1 cellular context compared by ENCODE assay signal in genomic region chr17:50279639-50280038, GRCh38.
TF ChIP-seq lines count a peak whose summit lies in the region.

No MANE protein-coding gene starts in this region.

TF ChIP-seq in IMR-90, 13 proteins besides CTCF, POLR2A, EP300 and RAD21:
- TF ChIP-seq BHLHE40 (IDR thresholded peaks at IDR 0.05; ENCODE audit: low read depth, low read length) (no peak), MXI1 (IDR thresholded peaks at IDR 0.05; ENCODE audit: borderline replicate concordance, low read depth, low read length) (no peak), RFX5 (IDR thresholded peaks at IDR 0.05; ENCODE audit: low read depth, low read length) (no peak)
